Comparison of ENCODE assay signal across 8 cellular contexts in the genomic region with DNA sequence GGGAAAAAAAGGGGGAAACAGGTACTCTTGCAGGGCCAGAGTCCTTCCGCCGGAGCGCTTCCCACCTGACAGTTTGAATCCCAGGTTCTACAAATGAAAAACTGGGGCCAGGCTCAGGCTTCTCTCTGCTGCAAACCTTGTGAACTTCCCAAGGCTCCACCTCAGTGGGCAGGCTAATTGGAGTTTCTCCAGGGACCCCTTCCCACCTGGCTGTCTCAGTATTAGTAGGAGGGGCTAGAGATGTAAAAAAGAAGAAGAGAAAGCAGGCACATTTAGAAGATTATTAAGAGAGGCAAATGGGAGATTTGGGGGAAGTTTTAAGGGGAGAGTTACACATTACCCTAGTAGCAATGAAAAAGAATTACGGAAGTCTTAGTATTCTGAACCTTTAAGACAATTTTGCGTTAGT. TPM values are rescaled to one million over a fixed set of nuclear protein-coding genes. Genes with fewer than 3 reads are reported as not detected.
DNase-seq lines count a peak whose midpoint lies in the region; ATAC-seq and TF ChIP-seq lines count a peak whose summit lies in the region.

No MANE protein-coding gene starts in this region.

- peaks cover 7% of the 10 kb centered on the region for H3K9me3 Mint-ChIP-seq in activated CD8-positive, alpha-beta T cell treated with anti-CD3 and anti-CD28 coated beads, Interleukin-2, amount 10 ng/mL, durations not matched to agents 7 days and 5 days (ENCODE audit: insufficient read depth)
- peaks cover 2% of the 10 kb centered on the region for H3K9me3 Mint-ChIP-seq in glutamatergic neuron (ENCODE audit: unreplicated experiment)

- H3K4me3 Mint-ChIP-seq in activated CD8-positive, alpha-beta T cell treated with anti-CD3 and anti-CD28 coated beads, Interleukin-2, amount 10 ng/mL, durations not matched to agents 7 days and 5 days = peak overlapping the region; percentile 88
- H3K4me3 Mint-ChIP-seq in glutamatergic neuron (ENCODE audit: unreplicated experiment) = peak overlapping the region; percentile 95

- DNase-seq in AML-193 (lab: John Stamatoyannopoulos, UW) (peak; percentile 22 to 32), HFF-Myc (ENCODE audit: extremely low read depth, low read depth) (no peak), glutamatergic neuron (no peak), NCI-H446 treated with DMSO at 0.1 percent for 48 hours (lab: John Stamatoyannopoulos, UW) (no peak), middle frontal gyrus (ENCODE audit: extremely low spot score, low spot score) (no peak), NCI-H1436 treated with DMSO at 0.1 percent for 48 hours (lab: John Stamatoyannopoulos, UW) (no peak)
- DNase-seq in activated CD8-positive, alpha-beta T cell treated with anti-CD3 and anti-CD28 coated beads, Interleukin-2, amount 10 ng/mL, durations not matched to agents 7 days and 5 days = peak; percentile 46

- TF ChIP-seq CTCF in HFF-Myc (IDR thresholded peaks at IDR 0.05; ENCODE audit: low read depth, low read length, missing control alignments) (no peak), glutamatergic neuron (IDR thresholded peaks at IDR 0.05; ENCODE audit: partially characterized antibody, unreplicated experiment) (no peak)

- H3K4me1 Mint-ChIP-seq in activated CD8-positive, alpha-beta T cell treated with anti-CD3 and anti-CD28 coated beads, Interleukin-2, amount 10 ng/mL, durations not matched to agents 7 days and 5 days (ENCODE audit: low read depth) = peaks cover 57% of the 10 kb centered on the region
- H3K4me1 Mint-ChIP-seq in glutamatergic neuron (ENCODE audit: low read depth, unreplicated experiment) = peaks cover 25% of the 10 kb centered on the region

- peaks cover 74% of the 10 kb centered on the region for H3K36me3 Mint-ChIP-seq in activated CD8-positive, alpha-beta T cell treated with anti-CD3 and anti-CD28 coated beads, Interleukin-2, amount 10 ng/mL, durations not matched to agents 7 days and 5 days (ENCODE audit: low read depth)
- H3K36me3 Mint-ChIP-seq in glutamatergic neuron (ENCODE audit: unreplicated experiment) = peaks cover 4% of the 10 kb centered on the region

- POLR2A ChIA-PET in activated CD8-positive, alpha-beta T cell treated with anti-CD3 and anti-CD28 coated beads, Interleukin-2, amount 10 ng/mL, durations not matched to agents 7 days and 5 days (lab: Charles Lee) = interaction anchor here (1.2 to 4.9 kb wide), 6 partner anchors 16 to 909 kb away, joined by 3 to 432 read pairs (median 75); a partner anchor contains a TSS

- no peak for ATAC-seq in activated CD8-positive, alpha-beta T cell treated with anti-CD3 and anti-CD28 coated beads, Interleukin-2, amount 10 ng/mL, durations not matched to agents 7 days and 5 days

- H3K4me3 ChIP-seq in HFF-Myc (replicated peaks; ENCODE audit: low read depth, low read length) (peak overlapping the region; percentile 61), skin epidermis (peak overlapping the region; percentile 42 to 64 (median 49))

- peaks cover 2% of the 10 kb centered on the region for H3K27me3 Mint-ChIP-seq in activated CD8-positive, alpha-beta T cell treated with anti-CD3 and anti-CD28 coated beads, Interleukin-2, amount 10 ng/mL, durations not matched to agents 7 days and 5 days (ENCODE audit: low read depth)
- H3K27me3 Mint-ChIP-seq in glutamatergic neuron (ENCODE audit: unreplicated experiment) = no peaks in the 10 kb centered on the region

- H3K27ac Mint-ChIP-seq in activated CD8-positive, alpha-beta T cell treated with anti-CD3 and anti-CD28 coated beads, Interleukin-2, amount 10 ng/mL, durations not matched to agents 7 days and 5 days = peak overlapping the region; percentile 100
- H3K27ac Mint-ChIP-seq in glutamatergic neuron (ENCODE audit: unreplicated experiment) = no peak overlapping the region

- CTCF ChIA-PET in activated CD8-positive, alpha-beta T cell treated with anti-CD3 and anti-CD28 coated beads, Interleukin-2, amount 10 ng/mL, durations not matched to agents 7 days and 5 days (lab: Charles Lee) = interaction anchor here (1.6 to 2.8 kb wide), 3 partner anchors 19 to 101 kb away, joined by 5 to 10 read pairs (median 9); a partner anchor contains a TSS

- peak overlapping the region; percentile 36 to 98 (median 88) for H3K27ac ChIP-seq in skin epidermis

RNA-seq across cellular contexts. Expression of a gene that starts 20.0 kb away (rescaled TPM):
- 100 to 1,000 TPM; 277 to 282 TPM for total RNA-seq in activated CD8-positive, alpha-beta T cell treated with anti-CD3 and anti-CD28 coated beads, Interleukin-2, amount 10 ng/mL, durations not matched to agents 7 days and 5 days
- total RNA-seq in glutamatergic neuron (ENCODE audit: unreplicated experiment) = 7.2 TPM

RNA-seq across cellular contexts. Expression of a gene that starts 41.8 kb away (rescaled TPM):
- 1 to 10 TPM; 6.0 to 6.3 TPM for total RNA-seq in activated CD8-positive, alpha-beta T cell treated with anti-CD3 and anti-CD28 coated beads, Interleukin-2, amount 10 ng/mL, durations not matched to agents 7 days and 5 days
- total RNA-seq in glutamatergic neuron (ENCODE audit: unreplicated experiment) = not detected

Comparison
In these comparisons a context has a peak if more than half of its experiments do, and no peak if none do; other contexts are left out.
1. DNase-seq: peak in AML-193 (2 of 2) and activated CD8-positive, alpha-beta T cell treated with anti-CD3 and anti-CD28 coated beads, Interleukin-2, amount 10 ng/mL, durations not matched to agents 7 days and 5 days (single experiment); none in HFF-Myc (single experiment), glutamatergic neuron (single experiment), NCI-H446 treated with DMSO at 0.1 percent for 48 hours (single experiment), middle frontal gyrus (single experiment) and NCI-H1436 treated with DMSO at 0.1 percent for 48 hours (single experiment).
2. RNA of a gene that starts 20.0 kb away (total RNA-seq): 277 to 282 TPM in activated CD8-positive, alpha-beta T cell treated with anti-CD3 and anti-CD28 coated beads, Interleukin-2, amount 10 ng/mL, durations not matched to agents 7 days and 5 days; 7.2 TPM in glutamatergic neuron (single experiment); every median in the first group is over 10 times any median in the second.